Comparison of ENCODE assay signal across 24 cellular contexts in the genomic region with DNA sequence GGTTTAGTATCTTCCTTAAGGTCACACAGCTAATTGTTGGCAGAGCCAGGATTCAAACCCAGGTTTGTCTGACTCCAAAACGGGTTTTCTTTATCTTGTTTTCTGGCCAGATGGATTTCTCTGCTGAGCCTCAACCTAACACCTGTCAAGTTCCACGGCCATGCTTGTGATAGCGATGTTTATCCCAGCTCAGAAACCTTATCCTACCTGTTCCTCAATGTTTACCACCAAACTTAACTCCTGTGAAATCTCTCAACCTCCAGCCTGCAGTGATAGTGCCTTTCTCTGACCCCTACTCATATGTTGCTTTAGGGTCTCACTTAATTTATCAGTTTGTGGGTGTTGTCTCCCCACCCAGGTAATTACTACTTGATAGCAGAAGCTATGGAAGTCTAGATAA.
DNase-seq lines count a peak whose midpoint lies in the region; ATAC-seq, FAIRE-seq and TF ChIP-seq lines count a peak whose summit lies in the region.
"Had no signal": no experiment of that assay in that cellular context is flagged by ENCODE, and none has a peak within 500 bp of the region (broad histone marks: within the 10 kb centered on the region; RNA-seq: fewer than 3 reads in every experiment).

No MANE protein-coding gene starts in this region.

- no peaks in the 10 kb centered on the region for H3F3A ChIP-seq in GM23338 (replicated peaks; ENCODE audit: low read depth)

- H3K4me3 ChIP-seq in Caco-2 (ENCODE audit: low read depth, low read length) (no peak overlapping the region), GM23338 (no peak overlapping the region), hepatocyte (no peak overlapping the region)
- H3K4me3 ChIP-seq: A549; BLaER1 treated with 17β-estradiol and CSF1 and Interleukin-3, amounts not matched to agents 10 nM and 100 nM; GM23248 had no signal

- H3K9me2 ChIP-seq in GM23338 (ENCODE audit: insufficient read depth), result no peaks in the 10 kb centered on the region; the same call in 1 of the 2 replicates
- no peaks in the 10 kb centered on the region for H3K9me2 ChIP-seq in hepatocyte (replicated peaks; ENCODE audit: insufficient read depth)

- H3K27ac Mint-ChIP-seq in Caco-2 (ENCODE audit: unreplicated experiment) (peak overlapping the region; percentile 5), GM23338 (0 out of 2 replicates have a peak overlapping the region, but pooled peaks have one; percentile 9)
- no peak overlapping the region for H3K27ac Mint-ChIP-seq in T-helper 2 cell treated with Interferon-gamma antibody and Interleukin-4, amounts not matched to agents 5 μg/mL and 100 μg/mL, for 36 hours
- H3K27ac Mint-ChIP-seq: CD14-positive monocyte; CD4-positive, alpha-beta T cell; CD8-positive, alpha-beta memory T cell had no signal

- TF ChIP-seq CTCF in Caco-2 (IDR thresholded peaks at IDR 0.05; ENCODE audit: insufficient read depth in 1 of 2, low read depth in 1 of 2, low read length in 1 of 2, severe bottlenecking in 1 of 2, unreplicated experiment in 1 of 2), result no peak
- TF ChIP-seq CTCF in GM23338 (conservative IDR thresholded peaks at IDR 0.05; ENCODE audit: low read depth in 2 of 2), result no peak
- no peak for TF ChIP-seq CTCF in hepatocyte (IDR thresholded peaks at IDR 0.05; ENCODE audit: poor library complexity)

- peaks cover 24% of the 10 kb centered on the region for H3K4me1 Mint-ChIP-seq in Caco-2 (ENCODE audit: low read depth, unreplicated experiment)
- H3K4me1 Mint-ChIP-seq in GM23338, result no peaks in the 10 kb centered on the region; the same call in 2 of the 3 replicates
- H3K4me1 Mint-ChIP-seq in T-helper 2 cell treated with Interferon-gamma antibody and Interleukin-4, amounts not matched to agents 5 μg/mL and 100 μg/mL, for 36 hours (ENCODE audit: low read depth), result no peaks in the 10 kb centered on the region
- H3K4me1 Mint-ChIP-seq: CD14-positive monocyte; CD8-positive, alpha-beta memory T cell; H9 had no signal

- ATAC-seq in GM23338 (no peak), HG03342 (IDR thresholded peaks at IDR 0.05; ENCODE audit: unreplicated experiment) (no peak)
- ATAC-seq: A549, HCT116 had no signal

- H3K9me3 Mint-ChIP-seq in Caco-2 (ENCODE audit: unreplicated experiment), result no peaks in the 10 kb centered on the region
- H3K9me3 Mint-ChIP-seq in GM23338, result no peaks in the 10 kb centered on the region; the same call in 2 of the 3 replicates
- no peaks in the 10 kb centered on the region for H3K9me3 Mint-ChIP-seq in T-helper 2 cell treated with Interferon-gamma antibody and Interleukin-4, amounts not matched to agents 5 μg/mL and 100 μg/mL, for 36 hours
- H3K9me3 Mint-ChIP-seq: CD4-positive, alpha-beta T cell; H9 had no signal

- H3K79me2 ChIP-seq in GM23338 (replicated peaks; ENCODE audit: insufficient read depth), result no peaks in the 10 kb centered on the region
- no peaks in the 10 kb centered on the region for H3K79me2 ChIP-seq in hepatocyte

- H3K4me2 ChIP-seq in GM23338 (no peak overlapping the region), hepatocyte (peak overlapping the region; percentile 15)
- H3K4me2 ChIP-seq: A549; BLaER1 treated with 17β-estradiol and CSF1 and Interleukin-3, amounts not matched to agents 10 nM and 100 nM had no signal

- intact Hi-C loops in Caco-2 (cut with micrococcal nuclease; ENCODE audit: unreplicated experiment), result loop anchor here (1.0 kb wide), 1 partner anchor 9 kb away; no protein-coding TSS in a partner anchor

- H2AFZ ChIP-seq in GM23338 (no peak overlapping the region), hepatocyte (no peak overlapping the region)
- H2AFZ ChIP-seq: GM23248 had no signal

- H3K27ac ChIP-seq in GM23338 (ENCODE audit: low read depth) (no peak overlapping the region), hepatocyte (no peak overlapping the region)
- H3K27ac ChIP-seq: A549; BLaER1 treated with 17β-estradiol and CSF1 and Interleukin-3, amounts not matched to agents 10 nM and 100 nM; GM23248 had no signal

- H4K20me1 ChIP-seq in GM23338 (replicated peaks; ENCODE audit: insufficient read depth), result peaks cover 4% of the 10 kb centered on the region; the same call in 1 of the 2 replicates
- no peaks in the 10 kb centered on the region for H4K20me1 ChIP-seq in hepatocyte (ENCODE audit: insufficient read depth, poor library complexity, severe bottlenecking)
- H4K20me1 ChIP-seq: BLaER1 treated with 17β-estradiol and CSF1 and Interleukin-3, amounts not matched to agents 10 nM and 100 nM had no signal

- peaks cover 20% of the 10 kb centered on the region for H3K4me1 ChIP-seq in Caco-2
- no peaks in the 10 kb centered on the region for H3K4me1 ChIP-seq in GM23338 (ENCODE audit: insufficient read depth)
- no peaks in the 10 kb centered on the region for H3K4me1 ChIP-seq in hepatocyte (ENCODE audit: insufficient read depth)
- H3K4me1 ChIP-seq: A549; BE2C; BLaER1 treated with 17β-estradiol and CSF1 and Interleukin-3, amounts not matched to agents 10 nM and 100 nM had no signal

- peaks cover 18% of the 10 kb centered on the region for H3K36me3 Mint-ChIP-seq in Caco-2 (ENCODE audit: insufficient read depth, unreplicated experiment)
- peaks cover 10% of the 10 kb centered on the region; the same call in 2 of the 3 replicates for H3K36me3 Mint-ChIP-seq in GM23338 (ENCODE audit: low read depth)
- no peaks in the 10 kb centered on the region for H3K36me3 Mint-ChIP-seq in T-helper 2 cell treated with Interferon-gamma antibody and Interleukin-4, amounts not matched to agents 5 μg/mL and 100 μg/mL, for 36 hours (ENCODE audit: low read depth)
- H3K36me3 Mint-ChIP-seq: CD14-positive monocyte; CD8-positive, alpha-beta memory T cell had no signal

- H3K36me3 ChIP-seq in Caco-2 (ENCODE audit: control insufficient read depth, insufficient read depth, low read length) (no peaks in the 10 kb centered on the region), GM23338 (ENCODE audit: insufficient read depth) (no peaks in the 10 kb centered on the region; the same call in 1 of the 2 replicates), hepatocyte (replicated peaks; ENCODE audit: insufficient read depth, low read depth) (no peaks in the 10 kb centered on the region)
- H3K36me3 ChIP-seq: BE2C; BLaER1 treated with 17β-estradiol and CSF1 and Interleukin-3, amounts not matched to agents 10 nM and 100 nM had no signal

- no peak for FAIRE-seq in urothelium cell line (lab: Jason Lieb, UNC)
- FAIRE-seq: A549, G401.6, GM12892, GM19239 had no signal

- BruUV-seq in Caco-2 (replicated peaks; lab: Mats Ljungman, UMichigan), result no TSS peak

- DNase-seq in Caco-2 (peak in 1 of 2 experiments; percentile 11), GM23338 (ENCODE audit: low spot score) (no peak), hepatocyte (ENCODE audit: low spot score) (no peak), urothelium cell line (ENCODE audit: low spot score) (no peak)
- DNase-seq in T-helper 2 cell treated with Interferon-gamma antibody and Interleukin-4, amounts not matched to agents 5 μg/mL and 100 μg/mL, for 36 hours (ENCODE audit: low spot score), result no peak
- DNase-seq: 8988T; ACHN; AML-193; BE2C; Calu3; CD4-positive, alpha-beta T cell; CD8-positive, alpha-beta memory T cell; DMS53; DMS79 treated with DMSO at 0.1 percent for 48 hours; GM23248; H9 had no signal

- H3K9me3 ChIP-seq in Caco-2, result no peaks in the 10 kb centered on the region
- no peaks in the 10 kb centered on the region for H3K9me3 ChIP-seq in hepatocyte (ENCODE audit: low read depth)
- H3K9me3 ChIP-seq: A549, BE2C had no signal

- H3K4me3 Mint-ChIP-seq in Caco-2 (ENCODE audit: unreplicated experiment) (peak overlapping the region; percentile 6), GM23338 (no peak overlapping the region)
- H3K4me3 Mint-ChIP-seq in T-helper 2 cell treated with Interferon-gamma antibody and Interleukin-4, amounts not matched to agents 5 μg/mL and 100 μg/mL, for 36 hours, result no peak overlapping the region
- H3K4me3 Mint-ChIP-seq: CD14-positive monocyte; CD4-positive, alpha-beta T cell; CD8-positive, alpha-beta memory T cell; H9 had no signal

- H3K27me3 Mint-ChIP-seq in Caco-2 (ENCODE audit: insufficient read depth, unreplicated experiment), result no peaks in the 10 kb centered on the region
- no peaks in the 10 kb centered on the region for H3K27me3 Mint-ChIP-seq in GM23338 (ENCODE audit: insufficient read depth, low read depth, poor library complexity)
- no peaks in the 10 kb centered on the region for H3K27me3 Mint-ChIP-seq in T-helper 2 cell treated with Interferon-gamma antibody and Interleukin-4, amounts not matched to agents 5 μg/mL and 100 μg/mL, for 36 hours (ENCODE audit: low read depth)
- H3K27me3 Mint-ChIP-seq: CD4-positive, alpha-beta T cell; CD8-positive, alpha-beta memory T cell had no signal

- CTCF ChIA-PET in Caco-2 (lab: Charles Lee), result no interaction called here

- POLR2A ChIA-PET in Caco-2 (lab: Charles Lee), result no interaction called here

- 32% methylated on average over 3 of the region's 3 CpGs for WGBS in hepatocyte (ENCODE audit: low lambda C conversion rate, missing lambda C conversion rate)

- H3K27me3 ChIP-seq in Caco-2 (replicated peaks; ENCODE audit: control insufficient read depth, insufficient read depth, low read length), result no peaks in the 10 kb centered on the region
- no peaks in the 10 kb centered on the region for H3K27me3 ChIP-seq in GM23338 (ENCODE audit: insufficient read depth)
- no peaks in the 10 kb centered on the region for H3K27me3 ChIP-seq in hepatocyte
- H3K27me3 ChIP-seq: BE2C; BLaER1 treated with 17β-estradiol and CSF1 and Interleukin-3, amounts not matched to agents 10 nM and 100 nM had no signal

TF ChIP-seq in GM23338, 12 proteins besides CTCF, POLR2A, EP300 and RAD21 (continues in another document):
- TF ChIP-seq ETS1 (IDR thresholded peaks at IDR 0.05) (no peak), ZNF331 (CRISPR knock-in tag; IDR thresholded peaks at IDR 0.05; ENCODE audit: low read depth) (no peak), EZH2phosphoT487 (IDR thresholded peaks at IDR 0.05; ENCODE audit: unreplicated experiment) (no peak)
